10 cellular contexts compared by ENCODE assay signal in genomic region chr1:228415853-228416216, GRCh38. TPM values are rescaled to one million over a fixed set of nuclear protein-coding genes. Genes with fewer than 3 reads are reported as not detected.
DNase-seq lines count a peak whose midpoint lies in the region; ATAC-seq, FAIRE-seq and TF ChIP-seq lines count a peak whose summit lies in the region.
"Had no signal": no experiment of that assay in that cellular context is flagged by ENCODE, and none has a peak within 500 bp of the region (broad histone marks: within the 10 kb centered on the region; RNA-seq: fewer than 3 reads in every experiment).

No MANE protein-coding gene starts in this region.

- H3K27me3 ChIP-seq in BJ (ENCODE audit: control insufficient read depth, insufficient read depth, low read length) = no peaks in the 10 kb centered on the region
- no peaks in the 10 kb centered on the region for H3K27me3 ChIP-seq in RWPE2 (ENCODE audit: insufficient read depth, poor library complexity, severe bottlenecking)
- H3K27me3 ChIP-seq in esophagus muscularis mucosa = peaks cover 0 to 61% (median 26%) of the 10 kb centered on the region in 4 donors
- H3K27me3 ChIP-seq in ovary = no peaks in the 10 kb centered on the region

- TF ChIP-seq POLR2A in esophagus muscularis mucosa (IDR thresholded peaks at IDR 0.05; ENCODE audit: low read depth) = no peak
- no peak for TF ChIP-seq POLR2A in ovary (IDR thresholded peaks at IDR 0.05)

- POLR2A ChIA-PET in BJ (lab: Charles Lee) = interaction anchor here (0.6 kb wide), 1 partner anchor 9 kb away, joined by 3 read pairs; the partner anchor contains the start of gene TRIM11

- ATAC-seq in RWPE2 (ENCODE audit: low read depth) = no peak

- H3K27ac ChIP-seq in RWPE2 (ENCODE audit: poor library complexity, severe bottlenecking) (no peak overlapping the region), esophagus muscularis mucosa (replicated peaks in 1 of 4) (no peak overlapping the region), ovary (no peak overlapping the region)

- no peak for FAIRE-seq in D721Med (lab: Jason Lieb, UNC)
- FAIRE-seq: colon had no signal

- H3K9me3 ChIP-seq in RWPE2 (ENCODE audit: severe bottlenecking) (no peaks in the 10 kb centered on the region), esophagus muscularis mucosa (no peaks in the 10 kb centered on the region), ovary (no peaks in the 10 kb centered on the region)

- H3K4me3 ChIP-seq in BJ (ENCODE audit: low read depth, low read length) = peak overlapping the region; percentile 50
- peak overlapping the region; percentile 30 for H3K4me3 ChIP-seq in RWPE2 (ENCODE audit: severe bottlenecking)
- peak overlapping the region; percentile 46 to 61 (median 46) for H3K4me3 ChIP-seq in esophagus muscularis mucosa
- H3K4me3 ChIP-seq in ovary = peak overlapping the region; percentile 37

- H3K4me1 ChIP-seq in RWPE2 (ENCODE audit: insufficient read depth, poor library complexity, severe bottlenecking) (peaks cover 10% of the 10 kb centered on the region), esophagus muscularis mucosa (peaks cover 19 to 30% (median 20%) of the 10 kb centered on the region in 4 donors), ovary (ENCODE audit: insufficient read depth) (peaks cover 13% of the 10 kb centered on the region)

- intact Hi-C loops in esophagus muscularis mucosa (cut with DNase I) (no loop called here), ovary (cut with DNase I) (no loop called here)

- CTCF ChIA-PET in BJ (lab: Yijun Ruan, JAX) = interaction anchor here (1.1 kb wide), 1 partner anchor 279 kb away, joined by 3 read pairs; no protein-coding TSS in a partner anchor

- DNase-seq in BJ (ENCODE audit: low read depth) (no peak), RWPE2 (ENCODE audit: low spot score) (no peak), esophagus muscularis mucosa (ENCODE audit: extremely low spot score) (no peak), ovary (peak in 1 of 5 donors; percentile 44), D721Med (ENCODE audit: insufficient read length, low spot score) (no peak), MV-4-11 (lab: John Stamatoyannopoulos, UW) (no peak), NCI-H2029 treated with DMSO at 0.1 percent for 48 hours (lab: John Stamatoyannopoulos, UW) (no peak)
- DNase-seq in activated effector memory CD4-positive, alpha-beta T cell treated with Interleukin-2 at 50 U/mL for 16 hours = no peak

- TF ChIP-seq EP300 in esophagus muscularis mucosa (IDR thresholded peaks at IDR 0.05) (no peak), ovary (IDR thresholded peaks at IDR 0.05) (no peak)

- H3K36me3 ChIP-seq in BJ (ENCODE audit: control insufficient read depth, insufficient read depth, low read length) (peaks cover 2% of the 10 kb centered on the region; the same call in 1 of the 2 replicates), RWPE2 (ENCODE audit: low read depth) (no peaks in the 10 kb centered on the region), esophagus muscularis mucosa (peaks cover 0 to 4% (median 0%) of the 10 kb centered on the region in 4 donors), ovary (no peaks in the 10 kb centered on the region)

- WGBS in esophagus muscularis mucosa = 32% methylated on average over 16 of the region's 23 CpGs
- WGBS in ovary, 3 donors = 8 to 10% (median 8%) methylated on average over 23 of the region's 23 CpGs

- no peak for TF ChIP-seq CTCF in BJ (IDR thresholded peaks at IDR 0.05; ENCODE audit: insufficient read depth, low read depth, low read length)
- no peak for TF ChIP-seq CTCF in RWPE2 (IDR thresholded peaks at IDR 0.05; ENCODE audit: poor library complexity, severe bottlenecking)
- TF ChIP-seq CTCF in esophagus muscularis mucosa (IDR thresholded peaks at IDR 0.05) = no peak
- no peak for TF ChIP-seq CTCF in ovary (IDR thresholded peaks at IDR 0.05)
- no peak for TF ChIP-seq CTCF in D721Med (IDR thresholded peaks at IDR 0.05; ENCODE audit: insufficient read depth, missing control alignments)

RNA-seq across cellular contexts. Expression of gene TRIM17, which starts 0.8 kb away (rescaled TPM):
- polyA plus RNA-seq in BJ (2011; rRNA removed) = 0.33 and 0.55 TPM in 2 replicates
- 0.81 and 0.98 TPM in 2 replicates for polyA minus RNA-seq in BJ (2011; rRNA and poly(A)+ RNA removed)
- not detected for total RNA-seq in esophagus muscularis mucosa
- 1 to 10 TPM; 1.7 to 10.0 (median 3.1) TPM for total RNA-seq in ovary
- 1 to 10 TPM in 1 of 2 donors, under 1 TPM in 1; 0.72 to 1.4 TPM for polyA plus RNA-seq in ovary
- total RNA-seq: RPMI7951 had no signal

RNA-seq across cellular contexts. Expression of gene TRIM11, which starts 9.2 kb away (rescaled TPM):
- polyA plus RNA-seq in BJ (2011; rRNA removed) (5.6 and 11.0 TPM in 2 replicates), ovary (10 to 100 TPM in 1 of 2 donors, 1 to 10 TPM in 1; 2.4 to 10.3 TPM)
- 12.3 and 16.1 TPM in 2 replicates for polyA minus RNA-seq in BJ (2011; rRNA and poly(A)+ RNA removed)
- total RNA-seq in esophagus muscularis mucosa (10 to 100 TPM; 13.8 to 26.1 (median 20.9) TPM), ovary (10 to 100 TPM; 15.2 to 24.1 (median 20.0) TPM)
